ENCODE assay signal across 10 cellular contexts in the genomic region with DNA sequence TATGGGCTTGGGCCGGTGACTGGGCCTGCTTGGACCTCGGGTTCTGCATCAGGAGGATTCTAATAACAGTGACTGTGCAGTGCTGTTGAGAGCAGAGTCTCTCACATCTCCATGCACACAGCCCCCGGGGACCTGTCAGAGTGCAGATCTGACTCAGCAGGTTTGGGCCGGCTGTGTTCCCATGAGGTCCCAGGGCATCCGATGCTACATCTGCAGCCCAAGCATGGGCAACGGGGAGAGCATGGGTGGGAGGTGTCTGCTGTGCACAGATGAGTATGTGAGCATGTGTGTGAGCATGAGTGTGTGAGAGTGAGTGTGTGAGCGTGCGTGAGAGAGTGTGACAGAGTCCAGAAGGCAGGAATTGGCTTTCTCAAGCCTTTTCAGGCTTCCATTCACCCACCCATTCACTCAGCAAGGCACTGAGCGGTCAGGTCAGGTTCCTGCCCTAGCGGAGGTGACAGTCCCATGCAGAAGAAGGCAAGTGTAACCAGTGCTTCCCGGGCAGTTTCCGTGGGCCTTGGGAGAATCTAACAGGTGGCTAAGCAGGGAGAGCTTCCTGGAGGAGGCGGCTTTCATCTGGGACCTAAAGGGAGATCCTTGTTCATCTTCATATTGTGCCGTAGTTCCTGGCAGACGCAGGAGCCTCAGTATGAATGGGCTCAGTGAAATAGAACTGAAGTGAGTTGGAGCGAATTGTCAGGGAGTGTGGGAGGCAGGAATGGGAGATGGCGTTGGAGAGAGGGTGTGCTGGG.
DNase-seq lines count a peak whose midpoint lies in the region; ATAC-seq and TF ChIP-seq lines count a peak whose summit lies in the region.
"Had no signal": no experiment of that assay in that cellular context is flagged by ENCODE, and none has a peak within 500 bp of the region (broad histone marks: within the 10 kb centered on the region; RNA-seq: fewer than 3 reads in every experiment).

No MANE protein-coding gene starts in this region.

- peaks cover 2% of the 10 kb centered on the region for H3K9me3 Mint-ChIP-seq in activated T-cell treated with anti-CD3 and anti-CD28 coated beads, Interleukin-2, amount 50 U/mL, for 24 hours
- H3K9me3 Mint-ChIP-seq in naive thymus-derived CD4-positive, alpha-beta T cell = peaks cover 0 to 7% (median 4%) of the 10 kb centered on the region in 11 donors
- H3K9me3 Mint-ChIP-seq: stimulated activated naive CD8-positive, alpha-beta T cell treated with anti-CD3 and anti-CD28 coated beads, Interleukin-15, Interleukin-2, amounts not matched to agents 100 ng/mL and 50 ng/mL, for 24 hours had no signal

- H3K27me3 Mint-ChIP-seq in activated T-cell treated with anti-CD3 and anti-CD28 coated beads, Interleukin-2, amount 50 U/mL, for 24 hours = peaks cover 17% of the 10 kb centered on the region
- peaks cover 0 to 26% (median 19%) of the 10 kb centered on the region in 5 donors for H3K27me3 Mint-ChIP-seq in naive thymus-derived CD4-positive, alpha-beta T cell

- POLR2A ChIA-PET in naive thymus-derived CD4-positive, alpha-beta T cell (lab: Charles Lee) = no interaction called here

- no peak for ATAC-seq in Right ventricle myocardium superior (ENCODE audit: poor library complexity)
- ATAC-seq in HG02642 (IDR thresholded peaks at IDR 0.05; ENCODE audit: poor library complexity, unreplicated experiment) = peak; percentile 93
- no peak for ATAC-seq in thoracic aorta (ENCODE audit: insufficient number of reproducible peaks, low FRiP score, low read depth)
- ATAC-seq in naive thymus-derived CD4-positive, alpha-beta T cell = no peak

- H3K27me3 ChIP-seq in right atrium auricular region (no peaks in the 10 kb centered on the region), thoracic aorta (replicated peaks; ENCODE audit: insufficient read depth) (no peaks in the 10 kb centered on the region)
- H3K27me3 ChIP-seq in naive thymus-derived CD4-positive, alpha-beta T cell (ENCODE audit: control insufficient read depth in 2 of 2, insufficient read depth in 2 of 2, low read length in 2 of 2) = no peaks in the 10 kb centered on the region

- no peaks in the 10 kb centered on the region for H3K36me3 Mint-ChIP-seq in activated T-cell treated with anti-CD3 and anti-CD28 coated beads, Interleukin-2, amount 50 U/mL, for 24 hours (ENCODE audit: low read depth)
- H3K36me3 Mint-ChIP-seq in naive thymus-derived CD4-positive, alpha-beta T cell = no peaks in the 10 kb centered on the region

- intact Hi-C loops in Right ventricle myocardium superior (cut with DNase I) = no loop called here
- intact Hi-C loops in naive thymus-derived CD4-positive, alpha-beta T cell (cut with micrococcal nuclease) = no loop called here

- H3K27ac Mint-ChIP-seq in activated T-cell treated with anti-CD3 and anti-CD28 coated beads, Interleukin-2, amount 50 U/mL, for 24 hours = no peak overlapping the region
- no peak overlapping the region for H3K27ac Mint-ChIP-seq in naive thymus-derived CD4-positive, alpha-beta T cell
- H3K27ac Mint-ChIP-seq: stimulated activated naive CD8-positive, alpha-beta T cell treated with anti-CD3 and anti-CD28 coated beads, Interleukin-15, Interleukin-2, amounts not matched to agents 100 ng/mL and 50 ng/mL, for 24 hours had no signal

- H3K27ac ChIP-seq in right atrium auricular region = no peak overlapping the region
- no peak overlapping the region for H3K27ac ChIP-seq in thoracic aorta
- no peak overlapping the region for H3K27ac ChIP-seq in naive thymus-derived CD4-positive, alpha-beta T cell (ENCODE audit: low read depth, low read length)

- H3K36me3 ChIP-seq in right atrium auricular region (no peaks in the 10 kb centered on the region), thoracic aorta (no peaks in the 10 kb centered on the region)
- H3K36me3 ChIP-seq in naive thymus-derived CD4-positive, alpha-beta T cell (ENCODE audit: control insufficient read depth in 2 of 3, insufficient read depth in 3 of 3, low read length in 3 of 3) = no peaks in the 10 kb centered on the region

- no peaks in the 10 kb centered on the region for H3K4me1 Mint-ChIP-seq in activated T-cell treated with anti-CD3 and anti-CD28 coated beads, Interleukin-2, amount 50 U/mL, for 24 hours (ENCODE audit: low read depth)
- H3K4me1 Mint-ChIP-seq in naive thymus-derived CD4-positive, alpha-beta T cell = no peaks in the 10 kb centered on the region

- H3K9me3 ChIP-seq in right atrium auricular region (no peaks in the 10 kb centered on the region), thoracic aorta (no peaks in the 10 kb centered on the region)
- peaks cover 0 to 5% (median 0%) of the 10 kb centered on the region in 3 experiments for H3K9me3 ChIP-seq in naive thymus-derived CD4-positive, alpha-beta T cell (ENCODE audit: control insufficient read depth in 2 of 3, low read length in 3 of 3)

- no peak overlapping the region for H3K4me3 Mint-ChIP-seq in activated T-cell treated with anti-CD3 and anti-CD28 coated beads, Interleukin-2, amount 50 U/mL, for 24 hours
- no peak overlapping the region for H3K4me3 Mint-ChIP-seq in naive thymus-derived CD4-positive, alpha-beta T cell
- H3K4me3 Mint-ChIP-seq: stimulated activated naive CD8-positive, alpha-beta T cell treated with anti-CD3 and anti-CD28 coated beads, Interleukin-15, Interleukin-2, amounts not matched to agents 100 ng/mL and 50 ng/mL, for 24 hours had no signal

- no peak for TF ChIP-seq CTCF in right atrium auricular region (IDR thresholded peaks at IDR 0.05)
- TF ChIP-seq CTCF in thoracic aorta (IDR thresholded peaks at IDR 0.05) = no peak

- peaks cover 0 to 46% of the 10 kb centered on the region in 2 donors for H3K4me1 ChIP-seq in right atrium auricular region
- peaks cover 7 to 21% of the 10 kb centered on the region in 2 donors for H3K4me1 ChIP-seq in thoracic aorta (ENCODE audit: control insufficient read depth in 1 of 2, low read depth in 2 of 2)
- no peaks in the 10 kb centered on the region for H3K4me1 ChIP-seq in naive thymus-derived CD4-positive, alpha-beta T cell (ENCODE audit: control insufficient read depth in 2 of 2, insufficient read depth in 2 of 2, low read length in 2 of 2)

- DNase-seq in Right ventricle myocardium superior = peak; percentile 42
- no peak for DNase-seq in right atrium auricular region (ENCODE audit: low spot score)
- peak; percentile 66 for DNase-seq in NCI-H2171 (lab: John Stamatoyannopoulos, UW)
- peak; percentile 10 for DNase-seq in thoracic aorta (ENCODE audit: low spot score)
- no peak for DNase-seq in NCI-H1092 (lab: John Stamatoyannopoulos, UW)
- DNase-seq in activated T-cell treated with anti-CD3 and anti-CD28 coated beads, Interleukin-2, amount 50 U/mL, for 24 hours = no peak
- DNase-seq in naive thymus-derived CD4-positive, alpha-beta T cell = no peak
- DNase-seq: amniotic stem cell had no signal

- H3K4me3 ChIP-seq in right atrium auricular region (no peak overlapping the region), thoracic aorta (no peak overlapping the region)
- no peak overlapping the region for H3K4me3 ChIP-seq in naive thymus-derived CD4-positive, alpha-beta T cell (ENCODE audit: low read length)

- CTCF ChIA-PET in naive thymus-derived CD4-positive, alpha-beta T cell (lab: Charles Lee) = no interaction called here

Comparison
In these comparisons a context has a peak if more than half of its experiments do, and no peak if none do; other contexts are left out.
1. DNase-seq: peak in Right ventricle myocardium superior (single experiment), NCI-H2171 (single experiment) and thoracic aorta (single experiment); none in right atrium auricular region (single experiment), NCI-H1092 (single experiment), activated T-cell treated with anti-CD3 and anti-CD28 coated beads, Interleukin-2, amount 50 U/mL, for 24 hours (single experiment) and naive thymus-derived CD4-positive, alpha-beta T cell (0 of 9).